Comparison of ENCODE assay signal across 22 cellular contexts in genomic region chr3:66344391-66344811, GRCh38.
"Had no signal": no experiment of that assay in that cellular context is flagged by ENCODE, and none has a peak within 500 bp of the region (broad histone marks: within the 10 kb centered on the region; RNA-seq: fewer than 3 reads in every experiment).

No MANE protein-coding gene starts in this region.

- ATAC-seq: activated naive CD8-positive, alpha-beta T cell treated with anti-CD3 and anti-CD28 coated beads, Interleukin-2, amount 50 U/mL, for 24 hours; activated T-helper 17 cell treated with anti-CD3 and anti-CD28 coated beads, Interleukin-2, amount 50 U/mL, for 72 hours; gastroesophageal sphincter; left cardiac atrium; natural killer cell; upper lobe of right lung had no signal

- H3K27me3 ChIP-seq: breast epithelium, gastroesophageal sphincter, heart right ventricle, neutrophil, stomach, testis, upper lobe of right lung had no signal

- H3K9me3 ChIP-seq: breast epithelium, gastroesophageal sphincter, neutrophil, stomach, testis, upper lobe of right lung had no signal

- DNase-seq: activated CD4-positive, alpha-beta T cell treated with anti-CD3 and anti-CD28 coated beads, Interleukin-2, amount 50 U/mL, for 1 hour; activated CD4-positive, CD25-positive, alpha-beta regulatory T cell; activated naive CD4-positive, alpha-beta T cell treated with Interleukin-2 at 50 U/mL for 16 hours; activated naive CD8-positive, alpha-beta T cell treated with anti-CD3 and anti-CD28 coated beads, Interleukin-2, amount 50 U/mL, for 24 hours; activated T-cell treated with anti-CD3 and anti-CD28 coated beads for 4 hours; aorta; cerebellar nuclear complex; dermis blood vessel endothelial cell; heart right ventricle; left cardiac atrium; mammary epithelial cell; natural killer cell; retina; stomach; testis; upper lobe of right lung had no signal

- H3K4me1 ChIP-seq: breast epithelium, testis, upper lobe of right lung had no signal

- H3K27me3 Mint-ChIP-seq: activated naive CD8-positive, alpha-beta T cell treated with anti-CD3 and anti-CD28 coated beads, Interleukin-2, amount 50 U/mL, for 24 hours; activated T-helper 17 cell treated with anti-CD3 and anti-CD28 coated beads, Interleukin-2, amount 50 U/mL, for 72 hours had no signal

- H3K36me3 ChIP-seq: breast epithelium, neutrophil, upper lobe of right lung had no signal

- H3K4me3 ChIP-seq: breast epithelium, gastroesophageal sphincter, heart right ventricle, skin epidermis, stomach, testis, upper lobe of right lung had no signal

- H3K27ac Mint-ChIP-seq: activated naive CD8-positive, alpha-beta T cell treated with anti-CD3 and anti-CD28 coated beads, Interleukin-2, amount 50 U/mL, for 24 hours had no signal

- H3K9me3 Mint-ChIP-seq: activated T-helper 17 cell treated with anti-CD3 and anti-CD28 coated beads, Interleukin-2, amount 50 U/mL, for 72 hours; natural killer cell had no signal

- H3K36me3 Mint-ChIP-seq: natural killer cell had no signal

- H3K27ac ChIP-seq: breast epithelium, epithelial cell of prostate, gastroesophageal sphincter, neutrophil, skin epidermis, stomach, testis, upper lobe of right lung had no signal

- H3K4me3 Mint-ChIP-seq: activated naive CD8-positive, alpha-beta T cell treated with anti-CD3 and anti-CD28 coated beads, Interleukin-2, amount 50 U/mL, for 24 hours; activated T-helper 17 cell treated with anti-CD3 and anti-CD28 coated beads, Interleukin-2, amount 50 U/mL, for 72 hours; natural killer cell had no signal
